Comparison of ENCODE assay signal across 28 cellular contexts in genomic region chr17:73958453-73958852, GRCh38.
"Had no signal": no experiment of that assay in that cellular context is flagged by ENCODE, and none has a peak within 500 bp of the region (broad histone marks: within the 10 kb centered on the region; RNA-seq: fewer than 3 reads in every experiment).

No MANE protein-coding gene starts in this region.

- H3K9me3 ChIP-seq: ascending aorta, colonic mucosa, esophagus muscularis mucosa, gastrocnemius medialis had no signal

- H3K4me3 ChIP-seq: ascending aorta, breast epithelium, cardiac muscle cell, colonic mucosa, dorsolateral prefrontal cortex, esophagus muscularis mucosa, gastrocnemius medialis had no signal

- H3K36me3 ChIP-seq: ascending aorta, breast epithelium, cardiac muscle cell, colonic mucosa, esophagus muscularis mucosa, gastrocnemius medialis had no signal

- DNase-seq: activated CD4-positive, alpha-beta memory T cell treated with anti-CD3 and anti-CD28 coated beads for 36 hours; activated CD4-positive, alpha-beta T cell treated with anti-CD3 and anti-CD28 coated beads for 36 hours; activated CD4-positive, alpha-beta T cell treated with anti-CD3 and anti-CD28 coated beads, Interleukin-2, amount 10 ng/mL, durations not matched to agents 24 days and 14 days; activated CD4-positive, CD25-positive, alpha-beta regulatory T cell; activated CD4-positive, CD25-positive, alpha-beta regulatory T cell treated with anti-CD3 and anti-CD28 coated beads, Interleukin-2, amount 50 U/mL, for 72 hours; activated CD8-positive, alpha-beta memory T cell treated with anti-CD3 and anti-CD28 coated beads, Interleukin-2, amount 10 ng/mL, durations not matched to agents 7 days and 5 days; activated CD8-positive, alpha-beta memory T cell treated with anti-CD3 and anti-CD28 coated beads, Interleukin-2, amount 50 U/mL, for 4 hours; activated CD8-positive, alpha-beta T cell treated with anti-CD3 and anti-CD28 coated beads, Interleukin-2, amount 10 ng/mL, durations not matched to agents 7 days and 5 days; activated effector memory CD4-positive, alpha-beta T cell treated with anti-CD3 and anti-CD28 coated beads, Interleukin-2, amount 50 U/mL, for 16 hours; activated naive CD4-positive, alpha-beta T cell treated with anti-CD3 and anti-CD28 coated beads, Interleukin-2, amount 10 ng/mL, durations not matched to agents 7 days and 5 days; activated naive CD8-positive, alpha-beta T cell treated with anti-CD3 and anti-CD28 coated beads, Interleukin-2, amount 10 ng/mL, durations not matched to agents 7 days and 5 days; activated T-cell treated with anti-CD3 and anti-CD28 coated beads, Interleukin-2, amount 50 U/mL, for 1 hour; activated T-cell treated with anti-CD3 and anti-CD28 coated beads, Interleukin-2, amount 50 U/mL, for 48 hours; central memory CD4-positive, alpha-beta T cell; cerebellar nuclear complex; colonic mucosa; dorsolateral prefrontal cortex; effector memory CD4-positive, alpha-beta T cell; erythroblast; foreskin keratinocyte; gastrocnemius medialis; glutamatergic neuron; T-helper 2 cell had no signal

- H3K27me3 ChIP-seq: ascending aorta, breast epithelium, cardiac muscle cell, colonic mucosa, dorsolateral prefrontal cortex had no signal

- H3K27ac ChIP-seq: ascending aorta, breast epithelium, cardiac muscle cell, colonic mucosa, dorsolateral prefrontal cortex, esophagus muscularis mucosa, foreskin keratinocyte, gastrocnemius medialis had no signal

- H3K4me1 ChIP-seq: ascending aorta, breast epithelium, esophagus muscularis mucosa, foreskin keratinocyte, gastrocnemius medialis had no signal

- ATAC-seq: activated CD4-positive, alpha-beta T cell treated with anti-CD3 and anti-CD28 coated beads for 36 hours; activated CD8-positive, alpha-beta memory T cell treated with anti-CD3 and anti-CD28 coated beads, Interleukin-2, amount 10 ng/mL, durations not matched to agents 7 days and 5 days; activated CD8-positive, alpha-beta T cell treated with anti-CD3 and anti-CD28 coated beads, Interleukin-2, amount 10 ng/mL, durations not matched to agents 7 days and 5 days; activated naive CD4-positive, alpha-beta T cell treated with anti-CD3 and anti-CD28 coated beads, Interleukin-2, amount 50 U/mL, for 72 hours; foreskin keratinocyte; gastrocnemius medialis had no signal
